Comparison of ENCODE assay signal across 19 cellular contexts in genomic region chr13:42807866-42808265, GRCh38. TPM values are rescaled to one million over a fixed set of nuclear protein-coding genes. Genes with fewer than 3 reads are reported as not detected.
DNase-seq lines count a peak whose midpoint lies in the region; ATAC-seq and TF ChIP-seq lines count a peak whose summit lies in the region.
"Had no signal": no experiment of that assay in that cellular context is flagged by ENCODE, and none has a peak within 500 bp of the region (broad histone marks: within the 10 kb centered on the region; RNA-seq: fewer than 3 reads in every experiment).

No MANE protein-coding gene starts in this region.

- no peak for ATAC-seq in GM21526 (IDR thresholded peaks at IDR 0.05; ENCODE audit: low FRiP score, unreplicated experiment)
- ATAC-seq: left ventricle myocardium superior; naive thymus-derived CD4-positive, alpha-beta T cell had no signal

- no peaks in the 10 kb centered on the region for H3K9me3 ChIP-seq in MG63
- H3K9me3 ChIP-seq: thoracic aorta had no signal

- no peaks in the 10 kb centered on the region for H3K36me3 ChIP-seq in MG63
- H3K36me3 ChIP-seq: thoracic aorta had no signal

- no peak overlapping the region for H3K4me3 ChIP-seq in MG63
- H3K4me3 ChIP-seq: thoracic aorta had no signal

- H3K27me3 ChIP-seq in MG63, result no peaks in the 10 kb centered on the region

- DNase-seq in DMS53 treated with DMSO at 0.1 percent for 48 hours (lab: John Stamatoyannopoulos, UW; ENCODE audit: unreplicated experiment) (peak; percentile 24), MG63 (peak; percentile 9), astrocyte of the hippocampus (ENCODE audit: low read depth, low spot score) (peak; percentile 11), glomerular visceral epithelial cell (ENCODE audit: extremely low spot score) (peak; percentile 50), GM20000 (ENCODE audit: low spot score) (no peak), cerebellar nuclear complex (lab: John Stamatoyannopoulos, UW) (no peak), DMS79 (lab: John Stamatoyannopoulos, UW) (no peak)
- DNase-seq: activated CD4-positive, alpha-beta T cell treated with anti-CD3 and anti-CD28 coated beads for 36 hours; activated T-cell treated with anti-CD3 and anti-CD28 coated beads for 4 hours; left ventricle myocardium superior; naive thymus-derived CD4-positive, alpha-beta T cell; NCI-H510A; stimulated activated CD4-positive, alpha-beta T cell treated with anti-CD3 and anti-CD28 coated beads, Interleukin-1b, Interleukin-23, amount 100 ng/mL, for 48 hours had no signal

- no peak for TF ChIP-seq CTCF in GM20000 (IDR thresholded peaks at IDR 0.05; ENCODE audit: extremely low read depth, missing control alignments)

RNA-seq across cellular contexts. Expression of gene FAM216B, which starts 26.5 kb away (rescaled TPM):
- not detected in 2 replicates for total RNA-seq in MG63 (2014; rRNA removed; shearing (Covaris generic); ENCODE audit: low replicate concordance)
- total RNA-seq: activated CD4-positive, alpha-beta T cell treated with anti-CD3 and anti-CD28 coated beads for 36 hours; activated naive CD4-positive, alpha-beta T cell treated with anti-CD3 and anti-CD28 coated beads, Interleukin-2, amount 50 U/mL, for 72 hours; Daoy; endothelial cell of umbilical vein; naive thymus-derived CD4-positive, alpha-beta T cell; pulmonary artery endothelial cell; thoracic aorta had no signal

Comparison
In these comparisons a context has a peak if more than half of its experiments do, and no peak if none do; other contexts are left out.
1. DNase-seq: peak in DMS53 treated with DMSO at 0.1 percent for 48 hours (single experiment), MG63 (single experiment), astrocyte of the hippocampus (single experiment) and glomerular visceral epithelial cell (single experiment); none in GM20000 (single experiment), cerebellar nuclear complex (0 of 2) and DMS79 (single experiment).